In genomic region chr9:133738039-133738805, GRCh38 we compare ENCODE assay signal across 1 cellular context.
TF ChIP-seq lines count a peak whose summit lies in the region.

Gene SARDH (minus strand): TSS chr9:133738352. CDS start chr9:133734173, 4,179 bp downstream.

TF ChIP-seq in HepG2, 621 proteins besides CTCF, POLR2A, EP300 and RAD21 (continued from another document and continues in another):
- TF ChIP-seq ZNF318 (CRISPR knock-in tag; IDR thresholded peaks at IDR 0.05) (no peak), ZIK1 (CRISPR knock-in tag; IDR thresholded peaks at IDR 0.05; ENCODE audit: borderline replicate concordance, low read depth) (no peak; the same call in 1 of the 2 replicates), LBX2 (CRISPR knock-in tag; IDR thresholded peaks at IDR 0.05; ENCODE audit: borderline replicate concordance) (no peak), DMAP1 (CRISPR knock-in tag; IDR thresholded peaks at IDR 0.05) (peak; percentile 72), ZNF577 (CRISPR knock-in tag; IDR thresholded peaks at IDR 0.05; ENCODE audit: borderline replicate concordance, low read depth) (no peak), ZNF513 (CRISPR knock-in tag; conservative IDR thresholded peaks at IDR 0.05) (no peak), MATR3 (CRISPR knock-in tag; IDR thresholded peaks at IDR 0.05) (no peak), ZNF256 (CRISPR knock-in tag; conservative IDR thresholded peaks at IDR 0.05) (no peak), ZNF800 (CRISPR knock-in tag; IDR thresholded peaks at IDR 0.05) (no peak), CEBPZ (IDR thresholded peaks at IDR 0.05; ENCODE audit: low read length) (no peak), CCAR2 (optimal IDR thresholded peaks at IDR 0.05; ENCODE audit: low read depth, low read length) (no peak), SNAPC5 (CRISPR knock-in tag; IDR thresholded peaks at IDR 0.05; ENCODE audit: borderline replicate concordance) (0 out of 2 replicates have a peak, but pooled peaks have one; percentile 22), ETV6 (CRISPR knock-in tag; conservative IDR thresholded peaks at IDR 0.05) (no peak), ZNF644 (CRISPR knock-in tag; IDR thresholded peaks at IDR 0.05; ENCODE audit: low read depth) (no peak), NFE2L1 (CRISPR knock-in tag; IDR thresholded peaks at IDR 0.05; ENCODE audit: borderline replicate concordance) (no peak), ZNF616 (CRISPR knock-in tag; IDR thresholded peaks at IDR 0.05; ENCODE audit: low read depth) (no peak), ZNF503 (CRISPR knock-in tag; IDR thresholded peaks at IDR 0.05) (no peak), ATF7-NPFF (CRISPR knock-in tag; IDR thresholded peaks at IDR 0.05; ENCODE audit: low read depth) (peak; percentile 5; the same call in 1 of the 2 replicates), SP4 (CRISPR knock-in tag; IDR thresholded peaks at IDR 0.05) (peak; percentile 81), SMAD3 (CRISPR knock-in tag; IDR thresholded peaks at IDR 0.05) (no peak; the same call in 1 of the 2 replicates), ZNF292 (CRISPR knock-in tag; IDR thresholded peaks at IDR 0.05; ENCODE audit: borderline replicate concordance, low read depth) (no peak), PHB2 (IDR thresholded peaks at IDR 0.05; ENCODE audit: partially characterized antibody) (no peak), NFKB2 (CRISPR knock-in tag; IDR thresholded peaks at IDR 0.05; ENCODE audit: borderline replicate concordance) (no peak; the same call in 1 of the 2 replicates), ZNF367 (CRISPR knock-in tag; IDR thresholded peaks at IDR 0.05; ENCODE audit: borderline replicate concordance) (no peak), ARID4A (CRISPR knock-in tag; IDR thresholded peaks at IDR 0.05; ENCODE audit: borderline replicate concordance) (peak; percentile 76), EED (CRISPR knock-in tag; IDR thresholded peaks at IDR 0.05) (no peak), ZNF275 (CRISPR knock-in tag; IDR thresholded peaks at IDR 0.05; ENCODE audit: borderline replicate concordance) (no peak), TFDP1 (CRISPR knock-in tag; IDR thresholded peaks at IDR 0.05; ENCODE audit: borderline replicate concordance) (no peak)
